In the genomic region with DNA sequence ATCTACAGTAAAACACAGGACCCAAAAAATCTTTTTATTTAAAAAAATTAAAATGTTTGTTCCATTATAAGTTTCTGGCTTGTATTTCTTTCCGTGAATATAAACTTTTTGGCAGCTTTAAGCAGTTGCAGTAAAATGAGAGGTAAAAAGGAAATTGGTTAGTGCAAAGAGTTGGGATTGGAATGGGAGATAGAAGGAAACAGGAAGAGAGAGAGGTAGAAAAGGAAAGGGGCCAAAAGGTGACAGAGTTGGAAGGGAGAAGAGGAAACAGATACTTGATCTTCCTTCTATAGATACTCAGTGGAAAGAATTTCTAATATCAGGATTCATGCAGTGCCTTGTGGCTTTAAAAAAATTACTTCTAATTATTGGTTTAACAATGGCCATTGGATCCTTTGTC, we compare ENCODE assay signal across 1 cellular context.
TF ChIP-seq lines count a peak whose summit lies in the region.

No MANE protein-coding gene starts in this region.

TF ChIP-seq in endothelial cell of umbilical vein, 7 proteins besides CTCF, POLR2A, EP300 and RAD21 (continued from another document):
- TF ChIP-seq, protein P1, sequence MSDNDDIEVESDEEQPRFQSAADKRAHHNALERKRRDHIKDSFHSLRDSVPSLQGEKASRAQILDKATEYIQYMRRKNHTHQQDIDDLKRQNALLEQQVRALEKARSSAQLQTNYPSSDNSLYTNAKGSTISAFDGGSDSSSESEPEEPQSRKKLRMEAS (IDR thresholded peaks at IDR 0.05; ENCODE audit: insufficient read depth, insufficient read length) = no peak
- TF ChIP-seq POLR2AphosphoS5 (IDR thresholded peaks at IDR 0.05; ENCODE audit: insufficient read depth, low read depth, low read length) (no peak), GATA2 (IDR thresholded peaks at IDR 0.05; ENCODE audit: insufficient read depth, insufficient read length, low read depth, low read length) (no peak), JUN (IDR thresholded peaks at IDR 0.05; ENCODE audit: borderline replicate concordance, insufficient read depth, insufficient read length, low read depth) (no peak)
